ENCODE assay signal across 12 cellular contexts in the genomic region with DNA sequence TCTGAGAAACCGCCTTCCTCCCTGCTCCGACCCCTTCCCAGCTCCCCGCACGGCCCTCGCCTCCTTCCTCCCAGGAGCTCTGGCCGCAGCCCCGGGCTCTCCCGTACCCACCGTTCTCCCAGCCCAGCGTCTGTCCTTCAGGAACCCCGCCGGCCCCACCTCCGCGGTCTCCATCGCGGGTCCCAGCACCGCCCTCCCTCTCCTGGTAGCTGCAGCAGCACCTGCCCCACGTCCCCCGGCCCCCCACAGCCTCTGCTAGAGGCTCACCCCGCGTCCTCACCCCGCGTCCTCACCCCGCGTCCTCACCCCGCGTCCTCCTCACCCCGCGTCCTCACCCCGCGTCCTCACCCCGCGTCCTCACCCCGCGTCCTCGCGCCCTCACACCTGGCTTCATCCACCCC.
"Had no signal": no experiment of that assay in that cellular context is flagged by ENCODE, and none has a peak within 500 bp of the region (broad histone marks: within the 10 kb centered on the region; RNA-seq: fewer than 3 reads in every experiment).

No MANE protein-coding gene starts in this region.

- H3K27ac ChIP-seq: breast epithelium, stomach had no signal

- H3K36me3 ChIP-seq: breast epithelium, stomach had no signal

- H3K4me3 ChIP-seq: breast epithelium, stomach had no signal

- DNase-seq: activated CD4-positive, alpha-beta T cell treated with anti-CD3 and anti-CD28 coated beads, Interleukin-2, amount 50 U/mL, for 48 hours; activated CD4-positive, CD25-positive, alpha-beta regulatory T cell treated with anti-CD3 and anti-CD28 coated beads, Interleukin-2, amount 50 U/mL, for 72 hours; activated CD8-positive, alpha-beta memory T cell treated with anti-CD3 and anti-CD28 coated beads, Interleukin-2, amount 10 ng/mL, durations not matched to agents 7 days and 5 days; activated gamma-delta T cell; activated naive CD8-positive, alpha-beta T cell treated with anti-CD3 and anti-CD28 coated beads, Interleukin-2, amount 10 ng/mL, durations not matched to agents 7 days and 5 days; activated T-cell treated with anti-CD3 and anti-CD28 coated beads, Interleukin-2, amount 50 U/mL, for 24 hours; anterior cingulate cortex; naive B cell; stimulated activated CD4-positive, alpha-beta T cell treated with anti-CD3 and anti-CD28 coated beads, Interleukin-4, amount 100 ng/mL, for 1 hour; stimulated activated CD8-positive, alpha-beta memory T cell treated with anti-CD3 and anti-CD28 coated beads, Interleukin-4, amount 100 ng/mL, for 48 hours; stomach had no signal

- H3K9me3 ChIP-seq: breast epithelium, stomach had no signal

- ATAC-seq: activated CD8-positive, alpha-beta memory T cell treated with anti-CD3 and anti-CD28 coated beads, Interleukin-2, amount 10 ng/mL, durations not matched to agents 7 days and 5 days had no signal
